Comparison of ENCODE assay signal across 8 cellular contexts in the genomic region with DNA sequence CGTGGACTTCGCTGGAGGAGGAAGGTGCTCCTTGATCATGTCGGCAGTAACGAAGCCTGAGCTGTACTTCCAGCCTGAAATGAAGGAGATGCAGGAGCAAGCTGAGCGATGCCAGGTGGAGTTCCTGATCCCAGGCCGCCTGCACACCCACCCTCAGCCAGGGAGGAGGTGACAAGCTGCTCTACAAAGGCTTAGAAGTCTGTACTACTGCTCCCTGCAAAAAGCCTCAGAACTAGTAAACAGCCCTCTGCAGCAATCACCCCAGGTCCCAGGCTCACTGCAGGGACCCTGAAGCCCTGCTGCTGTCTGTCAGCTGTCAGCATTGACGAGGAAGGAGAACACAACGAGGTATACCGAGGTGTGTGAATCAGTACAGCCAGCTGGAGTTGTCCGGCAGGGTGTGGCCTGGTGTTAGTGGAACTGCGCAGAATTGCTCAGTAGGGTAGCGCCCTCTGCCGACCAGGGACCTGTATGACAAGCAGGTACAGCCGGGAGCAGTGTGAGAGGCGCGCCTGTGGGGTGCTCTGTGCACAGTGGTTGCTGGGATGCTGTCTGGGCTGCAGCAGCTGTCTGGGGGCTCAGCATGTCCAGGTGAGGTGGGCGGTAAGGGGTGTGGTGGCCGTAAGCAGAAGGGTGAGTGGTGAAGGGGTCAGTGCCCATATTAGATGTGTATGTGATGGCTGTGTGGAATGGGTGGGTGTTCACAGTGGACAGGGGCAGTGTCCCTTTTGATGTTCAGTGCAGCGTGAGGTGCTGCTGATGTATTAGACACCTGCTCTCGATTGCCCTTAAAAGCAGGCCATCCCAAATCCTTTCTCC. TPM values are rescaled to one million over a fixed set of nuclear protein-coding genes. Genes with fewer than 3 reads are reported as not detected.
A peak's percentile ranks its signal among the peaks of the same experiment; 100 is the strongest.
DNase-seq lines count a peak whose midpoint lies in the region; ATAC-seq and TF ChIP-seq lines count a peak whose summit lies in the region.

No MANE protein-coding gene starts in this region.

- H3K79me2 ChIP-seq in DND-41 (ENCODE audit: insufficient read depth, low read length): no peaks in the 10 kb centered on the region

- POLR2A ChIA-PET in Panc1 (lab: Charles Lee): no interaction called here

- H3K4me1 ChIP-seq in DND-41 (ENCODE audit: insufficient read depth, low read length) (no peaks in the 10 kb centered on the region), Panc1 (ENCODE audit: control insufficient read depth, insufficient read depth, low read length) (no peaks in the 10 kb centered on the region), ovary (ENCODE audit: insufficient read depth) (no peaks in the 10 kb centered on the region)

- H3K4me3 Mint-ChIP-seq in activated T-helper 1 cell treated with anti-CD3 and anti-CD28 coated beads, Interleukin-12 subunit alpha, Interleukin-12 subunit beta, Interleukin-2, Interleukin-4 antibody, amounts not matched to agents 30 ng/mL and 10 ng/mL and 1 ng/mL, durations not matched to agents 14 hours and 24 hours and 36 hours: no peak overlapping the region
- peak overlapping the region; percentile 49 for H3K4me3 Mint-ChIP-seq in type B pancreatic cell

- H3K9me3 Mint-ChIP-seq in activated T-helper 1 cell treated with anti-CD3 and anti-CD28 coated beads, Interleukin-12 subunit alpha, Interleukin-12 subunit beta, Interleukin-2, Interleukin-4 antibody, amounts not matched to agents 30 ng/mL and 10 ng/mL and 1 ng/mL, durations not matched to agents 14 hours and 24 hours and 36 hours: no peaks in the 10 kb centered on the region
- H3K9me3 Mint-ChIP-seq in type B pancreatic cell: no peaks in the 10 kb centered on the region

- H4K20me1 ChIP-seq in DND-41 (ENCODE audit: insufficient read depth, low read length): no peaks in the 10 kb centered on the region; the same call in 1 of the 2 replicates

- TF ChIP-seq CTCF in DND-41 (IDR thresholded peaks at IDR 0.05; ENCODE audit: borderline replicate concordance, extremely low read depth, low read length, poor library complexity, severe bottlenecking) (peak; percentile 76), Panc1 (IDR thresholded peaks at IDR 0.05) (peak; percentile 97), foreskin fibroblast (IDR thresholded peaks at IDR 0.05; ENCODE audit: low read depth, low read length) (peak; percentile 58), ovary (IDR thresholded peaks at IDR 0.05) (peak; percentile 50 to 92 (median 82)), type B pancreatic cell (conservative IDR thresholded peaks at IDR 0.05) (peak; percentile 89)

- H3K27ac Mint-ChIP-seq in activated T-helper 1 cell treated with anti-CD3 and anti-CD28 coated beads, Interleukin-12 subunit alpha, Interleukin-12 subunit beta, Interleukin-2, Interleukin-4 antibody, amounts not matched to agents 30 ng/mL and 10 ng/mL and 1 ng/mL, durations not matched to agents 14 hours and 24 hours and 36 hours: no peak overlapping the region
- H3K27ac Mint-ChIP-seq in type B pancreatic cell: peak overlapping the region; percentile 57

- H3K9me3 ChIP-seq in DND-41 (ENCODE audit: insufficient read depth, low read length, severe bottlenecking): peaks cover 2% of the 10 kb centered on the region
- no peaks in the 10 kb centered on the region for H3K9me3 ChIP-seq in Panc1 (ENCODE audit: control insufficient read depth, insufficient read depth, low read depth, low read length)
- no peaks in the 10 kb centered on the region for H3K9me3 ChIP-seq in ovary

- no peak overlapping the region for H2AFZ ChIP-seq in DND-41 (ENCODE audit: low read depth, low read length)

- no peak overlapping the region for H3K4me2 ChIP-seq in DND-41 (ENCODE audit: insufficient read depth, low read length)

- H3K4me3 ChIP-seq in DND-41 (ENCODE audit: low read depth in 1 of 2, low read length in 2 of 2) (no peak overlapping the region), Panc1 (ENCODE audit: low read depth in 2 of 2, low read length in 2 of 2) (no peak overlapping the region), foreskin fibroblast (ENCODE audit: low read depth in 1 of 2, low read length in 2 of 2) (no peak overlapping the region), ovary (no peak overlapping the region)

- ATAC-seq in DND-41 (ENCODE audit: insufficient read depth, low read depth) (peak; percentile 72), GM21381 (IDR thresholded peaks at IDR 0.05; ENCODE audit: unreplicated experiment) (peak; percentile 98), Panc1 (peak; percentile 99)

- no peaks in the 10 kb centered on the region for H3K36me3 Mint-ChIP-seq in activated T-helper 1 cell treated with anti-CD3 and anti-CD28 coated beads, Interleukin-12 subunit alpha, Interleukin-12 subunit beta, Interleukin-2, Interleukin-4 antibody, amounts not matched to agents 30 ng/mL and 10 ng/mL and 1 ng/mL, durations not matched to agents 14 hours and 24 hours and 36 hours (ENCODE audit: low read depth)
- peaks cover 24% of the 10 kb centered on the region for H3K36me3 Mint-ChIP-seq in type B pancreatic cell

- H3K9ac ChIP-seq in DND-41 (ENCODE audit: low read depth, low read length): no peak overlapping the region

- TF ChIP-seq POLR2A in ovary (IDR thresholded peaks at IDR 0.05): no peak

- H3K4me1 Mint-ChIP-seq in activated T-helper 1 cell treated with anti-CD3 and anti-CD28 coated beads, Interleukin-12 subunit alpha, Interleukin-12 subunit beta, Interleukin-2, Interleukin-4 antibody, amounts not matched to agents 30 ng/mL and 10 ng/mL and 1 ng/mL, durations not matched to agents 14 hours and 24 hours and 36 hours (ENCODE audit: low read depth): peaks cover 4% of the 10 kb centered on the region
- peaks cover 26% of the 10 kb centered on the region for H3K4me1 Mint-ChIP-seq in type B pancreatic cell (ENCODE audit: unreplicated experiment)

- in situ Hi-C loops in Panc1 (cut with HindIII; ENCODE audit: low pct_unique_long_range_greater_than_20kb, low sequenced_read_pairs): no loop called here

- 49 to 52% (median 49%) methylated on average over 20 of the region's 20 CpGs for WGBS in ovary, 3 donors

- H3K27ac ChIP-seq in DND-41 (ENCODE audit: low read length) (no peak overlapping the region), Panc1 (ENCODE audit: low read length) (no peak overlapping the region), ovary (no peak overlapping the region)

- DNase-seq in DND-41 (peak; percentile 51), HK-2 (ENCODE audit: unreplicated experiment) (peak; percentile 79), Panc1 (ENCODE audit: low read depth, low spot score) (peak; percentile 79), foreskin fibroblast (peak in 1 of 2 donors; percentile 79), ovary (peak; percentile 76 to 85 (median 84)), type B pancreatic cell (ENCODE audit: extremely low spot score, unreplicated experiment) (peak; percentile 85)
- DNase-seq in activated T-helper 1 cell treated with anti-CD3 and anti-CD28 coated beads, Interleukin-12 subunit alpha, Interleukin-12 subunit beta, Interleukin-2, Interleukin-4 antibody, amounts not matched to agents 30 ng/mL and 10 ng/mL and 1 ng/mL, durations not matched to agents 14 hours and 24 hours and 36 hours (ENCODE audit: low spot score): peak; percentile 63

- CTCF ChIA-PET in Panc1 (lab: Charles Lee): interaction anchor here (0.6 to 3.1 kb wide), 7 partner anchors 8 to 225 kb away, joined by 3 to 21 read pairs (median 6); partner anchors contain the start of gene PPFIBP2

- BruUV-seq in Panc1 (replicated peaks; lab: Mats Ljungman, UMichigan): no TSS peak

- H3K36me3 ChIP-seq in DND-41 (ENCODE audit: insufficient read depth, low read length) (no peaks in the 10 kb centered on the region), Panc1 (ENCODE audit: control insufficient read depth, insufficient read depth, low read length) (no peaks in the 10 kb centered on the region), ovary (no peaks in the 10 kb centered on the region)

- intact Hi-C loops in Panc1 (cut with micrococcal nuclease; ENCODE audit: unreplicated experiment): loop anchor here (2.0 kb wide), 2 partner anchors 95 to 153 kb away; partner anchors contain the start of gene PPFIBP2
- intact Hi-C loops in activated T-helper 1 cell treated with anti-CD3 and anti-CD28 coated beads, Interleukin-12 subunit alpha, Interleukin-12 subunit beta, Interleukin-2, Interleukin-4 antibody, amounts not matched to agents 30 ng/mL and 10 ng/mL and 1 ng/mL, durations not matched to agents 14 hours and 24 hours and 36 hours (cut with micrococcal nuclease): loop anchor here (1.0 to 2.0 kb wide), 5 partner anchors 29 to 567 kb away; partner anchors contain the start of gene PPFIBP2
- intact Hi-C loops in ovary (cut with DNase I): loop anchor here in 1 of 4 donors (5.0 kb wide), 1 partner anchor 88 kb away; no protein-coding TSS in a partner anchor

- H3K27me3 ChIP-seq in DND-41 (ENCODE audit: insufficient read depth, low read length, poor library complexity) (no peaks in the 10 kb centered on the region), Panc1 (ENCODE audit: control insufficient read depth, insufficient read depth, low read length) (no peaks in the 10 kb centered on the region), ovary (no peaks in the 10 kb centered on the region)

- peaks cover 2% of the 10 kb centered on the region for H3K27me3 Mint-ChIP-seq in activated T-helper 1 cell treated with anti-CD3 and anti-CD28 coated beads, Interleukin-12 subunit alpha, Interleukin-12 subunit beta, Interleukin-2, Interleukin-4 antibody, amounts not matched to agents 30 ng/mL and 10 ng/mL and 1 ng/mL, durations not matched to agents 14 hours and 24 hours and 36 hours (ENCODE audit: insufficient read depth)
- no peaks in the 10 kb centered on the region for H3K27me3 Mint-ChIP-seq in type B pancreatic cell

- TF ChIP-seq EP300 in ovary (IDR thresholded peaks at IDR 0.05): no peak

RNA-seq across cellular contexts. Expression of gene CYB5R2, which starts 7.6 kb away (rescaled TPM):
- total RNA-seq in Panc1 (2021; ENCODE audit: unreplicated experiment) (46.3 TPM), ovary (10 to 100 TPM; 11.8 to 32.0 (median 20.7) TPM), type B pancreatic cell (ENCODE audit: low replicate concordance) (23.2 and 28.2 TPM in 2 replicates)
- 62.9 TPM for polyA plus RNA-seq in Panc1 (2012; ENCODE audit: insufficient read length)
- 2.8 and 3.0 TPM in 2 replicates for total RNA-seq in activated T-helper 1 cell treated with anti-CD3 and anti-CD28 coated beads, Interleukin-12 subunit alpha, Interleukin-12 subunit beta, Interleukin-2, Interleukin-4 antibody, amounts not matched to agents 30 ng/mL and 10 ng/mL and 1 ng/mL, durations not matched to agents 14 hours and 24 hours and 36 hours
- polyA plus RNA-seq in ovary: 10 to 100 TPM; 17.6 to 23.5 TPM

RNA-seq across cellular contexts. Expression of gene OVCH2, which starts 40.6 kb away (rescaled TPM):
- total RNA-seq in Panc1 (2021; ENCODE audit: unreplicated experiment) (not detected), ovary (under 1 TPM in 2 of 7 donors, not detected in 5; 0.23 to 0.89 TPM), type B pancreatic cell (ENCODE audit: low replicate concordance) (0.89 and 2.0 TPM in 2 replicates)
- not detected for polyA plus RNA-seq in Panc1 (2012; ENCODE audit: insufficient read length)
- total RNA-seq in activated T-helper 1 cell treated with anti-CD3 and anti-CD28 coated beads, Interleukin-12 subunit alpha, Interleukin-12 subunit beta, Interleukin-2, Interleukin-4 antibody, amounts not matched to agents 30 ng/mL and 10 ng/mL and 1 ng/mL, durations not matched to agents 14 hours and 24 hours and 36 hours: not detected in 2 replicates
- not detected for polyA plus RNA-seq in ovary
